In genomic region chr6:136783495-136784270, GRCh38 we compare ENCODE assay signal across 1 cellular context.
TF ChIP-seq lines count a peak whose summit lies in the region.

No MANE protein-coding gene starts in this region.

TF ChIP-seq in GM12878, 131 proteins besides CTCF, POLR2A, EP300 and RAD21 (continued from another document and continues in another):
- TF ChIP-seq SMARCA5 (IDR thresholded peaks at IDR 0.05) (no peak), HDGF (IDR thresholded peaks at IDR 0.05) (no peak), EGR1 (IDR thresholded peaks at IDR 0.05; ENCODE audit: borderline replicate concordance in 1 of 2, low read depth in 2 of 2, low read length in 2 of 2) (peak in 1 of 2 experiments; percentile 67; a peak in 2 of 3 replicates), ZNF592 (IDR thresholded peaks at IDR 0.05) (no peak), SKIL (IDR thresholded peaks at IDR 0.05; ENCODE audit: low read depth, poor library complexity, severe bottlenecking) (peak; percentile 22), SPI1 (IDR thresholded peaks at IDR 0.05; ENCODE audit: borderline replicate concordance, insufficient read depth, low read depth, low read length) (peak; percentile 95), JUND (IDR thresholded peaks at IDR 0.05; ENCODE audit: low read depth, low read length) (no peak), MLLT1 (IDR thresholded peaks at IDR 0.05) (peak; percentile 88), RCOR1 (conservative IDR thresholded peaks at IDR 0.05; ENCODE audit: low read depth, low read length) (no peak), CREB1 (IDR thresholded peaks at IDR 0.05; ENCODE audit: low read depth) (no peak), RAD51 (IDR thresholded peaks at IDR 0.05) (no peak), TCF7 (IDR thresholded peaks at IDR 0.05; ENCODE audit: borderline replicate concordance) (no peak), ESRRA (IDR thresholded peaks at IDR 0.05; ENCODE audit: low read length) (peak; percentile 50; the same call in 1 of the 2 replicates), YBX1 (IDR thresholded peaks at IDR 0.05) (no peak), SREBF2 (IDR thresholded peaks at IDR 0.05; ENCODE audit: low read length) (no peak), ZNF622 (IDR thresholded peaks at IDR 0.05) (no peak), RBBP5 (conservative IDR thresholded peaks at IDR 0.05) (no peak), MYB (IDR thresholded peaks at IDR 0.05; ENCODE audit: borderline replicate concordance, low read depth, low read length) (no peak), ZBTB11 (CRISPR knock-in tag; IDR thresholded peaks at IDR 0.05) (no peak), SIX5 (IDR thresholded peaks at IDR 0.05; ENCODE audit: low read depth, low read length, severe bottlenecking) (no peak), E2F4 (IDR thresholded peaks at IDR 0.05; ENCODE audit: low read depth, low read length) (no peak), PKNOX1 (IDR thresholded peaks at IDR 0.05) (0 out of 2 replicates have a peak, but pooled peaks have one; percentile 16), SMAD1 (IDR thresholded peaks at IDR 0.05; ENCODE audit: low read depth, partially characterized antibody) (peak; percentile 70), SUPT20H (IDR thresholded peaks at IDR 0.05; ENCODE audit: borderline replicate concordance, control insufficient read depth, low read depth, low read length) (no peak), RELA (IDR thresholded peaks at IDR 0.05; ENCODE audit: borderline replicate concordance, partially characterized antibody) (no peak), MTA2 (IDR thresholded peaks at IDR 0.05; ENCODE audit: low read depth) (0 out of 2 replicates have a peak, but pooled peaks have one; percentile 26), CEBPB (IDR thresholded peaks at IDR 0.05; ENCODE audit: borderline replicate concordance in 1 of 2, low read depth in 2 of 2, low read length in 2 of 2) (no peak), HSF1 (IDR thresholded peaks at IDR 0.05; ENCODE audit: low read depth, low read length) (no peak), JUNB (IDR thresholded peaks at IDR 0.05) (no peak), TCF3 (IDR thresholded peaks at IDR 0.05; ENCODE audit: borderline replicate concordance, insufficient read depth, low read depth, low read length) (no peak), BCL11A (IDR thresholded peaks at IDR 0.05; ENCODE audit: low read depth, low read length) (no peak), FOXM1 (IDR thresholded peaks at IDR 0.05; ENCODE audit: low read depth, low read length) (no peak; the same call in 1 of the 2 replicates), ATF2 (IDR thresholded peaks at IDR 0.05; ENCODE audit: low read length) (0 out of 2 replicates have a peak, but pooled peaks have one; percentile 38), ZBED1 (IDR thresholded peaks at IDR 0.05; ENCODE audit: borderline replicate concordance) (peak; percentile 57; the same call in 1 of the 2 replicates), NBN (IDR thresholded peaks at IDR 0.05) (peak; percentile 62; the same call in 1 of the 2 replicates), ZBTB40 (IDR thresholded peaks at IDR 0.05; ENCODE audit: borderline replicate concordance) (no peak), CHD1 (IDR thresholded peaks at IDR 0.05; ENCODE audit: low read depth, low read length) (no peak), STAT1 (conservative IDR thresholded peaks at IDR 0.05) (no peak), EED (IDR thresholded peaks at IDR 0.05; ENCODE audit: low read depth) (peak; percentile 84), POLR2AphosphoS2 (IDR thresholded peaks at IDR 0.05; ENCODE audit: low read depth, low read length) (no peak; the same call in 1 of the 2 replicates), ASH2L (IDR thresholded peaks at IDR 0.05; ENCODE audit: borderline replicate concordance, low read depth) (no peak), RUNX3 (IDR thresholded peaks at IDR 0.05; ENCODE audit: low read length) (peak; percentile 80)
